25 cellular contexts compared by ENCODE assay signal in the genomic region with DNA sequence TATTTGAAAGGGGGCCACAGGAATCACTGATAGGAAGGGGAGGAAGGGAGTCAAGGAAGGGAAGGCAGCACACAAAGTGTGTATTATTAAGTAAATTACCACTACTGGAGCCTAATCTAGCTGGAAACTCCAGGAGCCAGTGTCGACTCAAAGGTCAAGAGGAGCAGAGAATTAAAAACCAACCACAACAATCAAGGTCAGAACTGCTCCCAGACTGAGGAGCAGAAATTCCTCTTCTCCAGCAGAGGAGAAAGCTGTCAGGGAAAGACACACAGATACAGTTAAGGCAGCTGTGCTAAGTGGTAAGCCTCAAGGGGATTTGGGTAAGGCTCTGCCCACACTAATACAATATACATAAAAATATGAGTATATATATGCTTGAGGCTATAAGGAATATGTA.
DNase-seq lines count a peak whose midpoint lies in the region; ATAC-seq and TF ChIP-seq lines count a peak whose summit lies in the region.
"Had no signal": no experiment of that assay in that cellular context is flagged by ENCODE, and none has a peak within 500 bp of the region (broad histone marks: within the 10 kb centered on the region; RNA-seq: fewer than 3 reads in every experiment).

No MANE protein-coding gene starts in this region.

- no peaks in the 10 kb centered on the region for H3F3A ChIP-seq in neural progenitor cell (ENCODE audit: low read depth)

- no peaks in the 10 kb centered on the region for H4K20me1 ChIP-seq in neural progenitor cell (ENCODE audit: low read depth)

- no peaks in the 10 kb centered on the region for H3K27me3 ChIP-seq in H7 (ENCODE audit: control insufficient read depth, insufficient read depth, low read length)
- no peaks in the 10 kb centered on the region for H3K27me3 ChIP-seq in neural progenitor cell
- H3K27me3 ChIP-seq: brain microvascular endothelial cell, colonic mucosa, esophagus squamous epithelium, testis had no signal

- H3K4me1 ChIP-seq in neural progenitor cell, result peaks cover 21% of the 10 kb centered on the region
- H3K4me1 ChIP-seq: colonic mucosa, psoas muscle had no signal

- no peak for TF ChIP-seq CTCF in neural progenitor cell (IDR thresholded peaks at IDR 0.05)

- no peak overlapping the region for H3K9ac ChIP-seq in neural progenitor cell
- H3K9ac ChIP-seq: GM23248 had no signal

- DNase-seq in H7 (peak; percentile 16), NCI-H69 (lab: John Stamatoyannopoulos, UW) (peak; percentile 13), iPS-NIHi11 (ENCODE audit: low spot score) (peak; percentile 36), neural progenitor cell (ENCODE audit: low spot score) (no peak)
- no peak for DNase-seq in activated CD4-positive, alpha-beta T cell treated with anti-CD3 and anti-CD28 coated beads, Interleukin-2, amount 50 U/mL, for 4 hours
- DNase-seq: activated CD8-positive, alpha-beta memory T cell treated with anti-CD3 and anti-CD28 coated beads for 24 hours; activated T-cell treated with anti-CD3 and anti-CD28 coated beads, Interleukin-2, amount 50 U/mL, for 24 hours; brain microvascular endothelial cell; CD4-positive, alpha-beta T cell; colonic mucosa; DMS153; effector memory CD8-positive, alpha-beta T cell; esophagus squamous epithelium; GF-D8; GM23248; left ventricle myocardium superior; mucosa of descending colon; NCI-H1417 treated with DMSO at 0.1 percent for 48 hours; psoas muscle; stimulated activated naive CD4-positive, alpha-beta T cell; testis had no signal

- no peaks in the 10 kb centered on the region for H3K9me3 ChIP-seq in neural progenitor cell (ENCODE audit: low read depth)
- H3K9me3 ChIP-seq: colonic mucosa, esophagus squamous epithelium, mucosa of descending colon, psoas muscle, testis had no signal

- H3K79me2 ChIP-seq in neural progenitor cell (ENCODE audit: low read depth), result no peaks in the 10 kb centered on the region

- peak overlapping the region; percentile 68 for H3K27ac Mint-ChIP-seq in neural progenitor cell
- H3K27ac Mint-ChIP-seq in stimulated activated memory B cell treated with anti-CD40 and anti-IgM and Interleukin-4, amounts not matched to agents 10 μg/mL and 1 μg/mL and 100 μg/mL, for 72 hours, result no peak overlapping the region
- H3K27ac Mint-ChIP-seq: activated T-cell treated with anti-CD3 and anti-CD28 coated beads, Interleukin-2, amount 50 U/mL, for 24 hours; CD4-positive, alpha-beta T cell; effector memory CD8-positive, alpha-beta T cell; IgD-negative memory B cell had no signal

- H3K27me3 Mint-ChIP-seq in neural progenitor cell (ENCODE audit: insufficient read depth, low read depth), result peaks cover 4% of the 10 kb centered on the region
- H3K27me3 Mint-ChIP-seq in stimulated activated memory B cell treated with anti-CD40 and anti-IgM and Interleukin-4, amounts not matched to agents 10 μg/mL and 1 μg/mL and 100 μg/mL, for 72 hours, result no peaks in the 10 kb centered on the region

- H3K4me2 ChIP-seq in neural progenitor cell, result no peak overlapping the region

- H2AFZ ChIP-seq in neural progenitor cell (replicated peaks), result no peak overlapping the region
- H2AFZ ChIP-seq: GM23248 had no signal

- peaks cover 54% of the 10 kb centered on the region for H3K4me1 Mint-ChIP-seq in neural progenitor cell
- no peaks in the 10 kb centered on the region for H3K4me1 Mint-ChIP-seq in stimulated activated memory B cell treated with anti-CD40 and anti-IgM and Interleukin-4, amounts not matched to agents 10 μg/mL and 1 μg/mL and 100 μg/mL, for 72 hours
- H3K4me1 Mint-ChIP-seq: IgD-negative memory B cell had no signal

- peaks cover 8% of the 10 kb centered on the region for H3K9me3 Mint-ChIP-seq in neural progenitor cell
- peaks cover 3% of the 10 kb centered on the region for H3K9me3 Mint-ChIP-seq in stimulated activated memory B cell treated with anti-CD40 and anti-IgM and Interleukin-4, amounts not matched to agents 10 μg/mL and 1 μg/mL and 100 μg/mL, for 72 hours
- H3K9me3 Mint-ChIP-seq: activated T-cell treated with anti-CD3 and anti-CD28 coated beads, Interleukin-2, amount 50 U/mL, for 24 hours; CD4-positive, alpha-beta T cell; IgD-negative memory B cell had no signal

- H3K27ac ChIP-seq in neural progenitor cell, result no peak overlapping the region
- H3K27ac ChIP-seq: brain microvascular endothelial cell, colonic mucosa, esophagus squamous epithelium, GM23248, psoas muscle, testis had no signal

- no peak for ATAC-seq in stimulated activated memory B cell treated with anti-CD40 and anti-IgM and Interleukin-4, amounts not matched to agents 10 μg/mL and 1 μg/mL and 100 μg/mL, for 72 hours
- no peak for ATAC-seq in GM21381 (IDR thresholded peaks at IDR 0.05; ENCODE audit: unreplicated experiment)
- no peak for ATAC-seq in GM19455 (IDR thresholded peaks at IDR 0.05; ENCODE audit: unreplicated experiment)
- ATAC-seq: effector memory CD8-positive, alpha-beta T cell; left ventricle myocardium superior; mucosa of descending colon; psoas muscle had no signal

- H3K4me3 Mint-ChIP-seq in neural progenitor cell, result peak overlapping the region; percentile 55
- H3K4me3 Mint-ChIP-seq in stimulated activated memory B cell treated with anti-CD40 and anti-IgM and Interleukin-4, amounts not matched to agents 10 μg/mL and 1 μg/mL and 100 μg/mL, for 72 hours, result no peak overlapping the region
- H3K4me3 Mint-ChIP-seq: activated T-cell treated with anti-CD3 and anti-CD28 coated beads, Interleukin-2, amount 50 U/mL, for 24 hours; CD4-positive, alpha-beta T cell; effector memory CD8-positive, alpha-beta T cell; IgD-negative memory B cell had no signal

- no peaks in the 10 kb centered on the region for H3K36me3 ChIP-seq in H7 (replicated peaks; ENCODE audit: control insufficient read depth, insufficient read depth, low read length)
- H3K36me3 ChIP-seq in neural progenitor cell, result no peaks in the 10 kb centered on the region
- H3K36me3 ChIP-seq: brain microvascular endothelial cell, colonic mucosa, esophagus squamous epithelium had no signal

- no peak overlapping the region for H3K4me3 ChIP-seq in H7 (ENCODE audit: insufficient read depth, low read depth, low read length)
- no peak overlapping the region for H3K4me3 ChIP-seq in neural progenitor cell
- H3K4me3 ChIP-seq: colonic mucosa, esophagus squamous epithelium, GM23248, mucosa of descending colon, psoas muscle, testis had no signal

- H3K36me3 Mint-ChIP-seq in neural progenitor cell, result peaks cover 9% of the 10 kb centered on the region
- H3K36me3 Mint-ChIP-seq in stimulated activated memory B cell treated with anti-CD40 and anti-IgM and Interleukin-4, amounts not matched to agents 10 μg/mL and 1 μg/mL and 100 μg/mL, for 72 hours, result no peaks in the 10 kb centered on the region
- H3K36me3 Mint-ChIP-seq: IgD-negative memory B cell had no signal

Comparison
In these comparisons a context has a peak if more than half of its experiments do, and no peak if none do; other contexts are left out.
1. DNase-seq: peak in H7 (single experiment), NCI-H69 (single experiment) and iPS-NIHi11 (single experiment); none in neural progenitor cell (single experiment) and activated CD4-positive, alpha-beta T cell treated with anti-CD3 and anti-CD28 coated beads, Interleukin-2, amount 50 U/mL, for 4 hours (0 of 2).